In genomic region chrX:68499543-68499942, GRCh38 we compare ENCODE assay signal across 8 cellular contexts. TPM values are rescaled to one million over a fixed set of nuclear protein-coding genes. Genes with fewer than 3 reads are reported as not detected.
A peak's percentile ranks its signal among the peaks of the same experiment; 100 is the strongest.
DNase-seq lines count a peak whose midpoint lies in the region; ATAC-seq, FAIRE-seq and TF ChIP-seq lines count a peak whose summit lies in the region.
"Not testable (repeated sequence)": the region's sequence is repeated elsewhere in the genome, so short reads cannot be mapped to it uniquely, and the experiment has no call there.

No MANE protein-coding gene starts in this region.

- intact Hi-C loops in activated CD8-positive, alpha-beta T cell treated with anti-CD3 and anti-CD28 coated beads for 36 hours (cut with micrococcal nuclease); upper lobe of right lung (cut with DNase I): not testable (repeated sequence)
- intact Hi-C loops in psoas muscle (cut with DNase I) = loop anchor here in 1 of 2 donors (5.0 kb wide), 1 partner anchor 37 kb away; no protein-coding TSS in a partner anchor

- H4K5ac ChIP-seq in mesendoderm (ENCODE audit: low read length) = not testable (repeated sequence)

- TF ChIP-seq CTCF in DND-41 (IDR thresholded peaks at IDR 0.05; ENCODE audit: borderline replicate concordance, extremely low read depth, low read length, poor library complexity, severe bottlenecking); NB4 (IDR thresholded peaks at IDR 0.05; ENCODE audit: low read depth, low read length); activated CD8-positive, alpha-beta T cell treated with anti-CD3 and anti-CD28 coated beads for 36 hours (IDR thresholded peaks at IDR 0.05); bronchial epithelial cell (IDR thresholded peaks at IDR 0.05; ENCODE audit: insufficient read depth, low read length, severe bottlenecking); foreskin keratinocyte (conservative IDR thresholded peaks at IDR 0.05); psoas muscle (IDR thresholded peaks at IDR 0.05); upper lobe of right lung (IDR thresholded peaks at IDR 0.05): not testable (repeated sequence)

- H3K79me1 ChIP-seq in mesendoderm (ENCODE audit: low read length) = not testable (repeated sequence)

- peak overlapping the region; percentile 89 for H3K4me2 ChIP-seq in DND-41 (ENCODE audit: insufficient read depth, low read length)
- peak overlapping the region; percentile 28 for H3K4me2 ChIP-seq in mesendoderm (ENCODE audit: low read length)

- H3K4ac ChIP-seq in mesendoderm (ENCODE audit: low read depth, low read length) = not testable (repeated sequence)

- H2AFZ ChIP-seq in DND-41 (ENCODE audit: low read depth, low read length) = peak overlapping the region; percentile 75

- not testable (repeated sequence) for H2AK5ac ChIP-seq in mesendoderm (ENCODE audit: low read length)

- not testable (repeated sequence) for TF ChIP-seq POLR2A in NB4 (IDR thresholded peaks at IDR 0.05; ENCODE audit: extremely low read depth, insufficient read length)

- H3K36me3 ChIP-seq in DND-41 (ENCODE audit: insufficient read depth, low read length); bronchial epithelial cell (ENCODE audit: control insufficient read depth, insufficient read depth, low read length); mesendoderm (ENCODE audit: control insufficient read depth, insufficient read depth, low read length); psoas muscle (ENCODE audit: insufficient read depth in 1 of 2, low read depth in 1 of 2); upper lobe of right lung: not testable (repeated sequence)

- H4K20me1 ChIP-seq in DND-41 (ENCODE audit: insufficient read depth, low read length) = not testable (repeated sequence)

- H3K79me2 ChIP-seq in DND-41 (ENCODE audit: insufficient read depth, low read length) = peaks cover 54% of the 10 kb centered on the region
- peaks cover 11% of the 10 kb centered on the region for H3K79me2 ChIP-seq in mesendoderm (ENCODE audit: control insufficient read depth, insufficient read depth, low read length)

- not testable (repeated sequence) for H3K27me3 Mint-ChIP-seq in activated CD8-positive, alpha-beta T cell treated with anti-CD3 and anti-CD28 coated beads for 36 hours

- H3K18ac ChIP-seq in mesendoderm (ENCODE audit: low read length) = not testable (repeated sequence)

- H3K9me3 ChIP-seq in DND-41 (ENCODE audit: insufficient read depth, low read length, severe bottlenecking); psoas muscle; upper lobe of right lung: not testable (repeated sequence)

- not testable (repeated sequence) for H3K23ac ChIP-seq in mesendoderm (ENCODE audit: low read length)

- POLR2A ChIA-PET in activated CD8-positive, alpha-beta T cell treated with anti-CD3 and anti-CD28 coated beads for 36 hours (lab: Charles Lee) = not testable (repeated sequence)

- no CpG with 5 or more reads among the region's 11 CpGs for WGBS in mesendoderm (ENCODE audit: extremely low coverage, insufficient coverage, low lambda C conversion rate)
- WGBS in psoas muscle, 3 donors = 59 to 66% (median 61%) methylated on average over 11 of the region's 11 CpGs

- not testable (repeated sequence) for FAIRE-seq in bronchial epithelial cell (lab: Jason Lieb, UNC)

- ATAC-seq in DND-41 (ENCODE audit: insufficient read depth, low read depth); activated CD8-positive, alpha-beta T cell treated with anti-CD3 and anti-CD28 coated beads for 36 hours; foreskin keratinocyte; psoas muscle; upper lobe of right lung: not testable (repeated sequence)

- H3K4me3 Mint-ChIP-seq in activated CD8-positive, alpha-beta T cell treated with anti-CD3 and anti-CD28 coated beads for 36 hours = peak overlapping the region; percentile 94

- H3K4me3 ChIP-seq in DND-41 (ENCODE audit: low read depth in 1 of 2, low read length in 2 of 2) (peak overlapping the region; percentile 66 to 91; a peak in 3 of 4 replicates), NB4 (ENCODE audit: low read depth, low read length) (peak overlapping the region; percentile 90), bronchial epithelial cell (ENCODE audit: low read depth, low read length) (peak overlapping the region; percentile 79), mesendoderm (ENCODE audit: low read length) (peak overlapping the region; percentile 87), psoas muscle (peak overlapping the region; percentile 85), upper lobe of right lung (peak overlapping the region; percentile 69)

- not testable (repeated sequence) for H3K27me3 ChIP-seq in DND-41 (ENCODE audit: insufficient read depth, low read length, poor library complexity); bronchial epithelial cell (ENCODE audit: control insufficient read depth, insufficient read depth, low read length); foreskin keratinocyte; mesendoderm (ENCODE audit: insufficient read depth, low read length, poor library complexity); psoas muscle (ENCODE audit: insufficient read depth in 3 of 3, low read length in 2 of 3); upper lobe of right lung

- H3K36me3 Mint-ChIP-seq in activated CD8-positive, alpha-beta T cell treated with anti-CD3 and anti-CD28 coated beads for 36 hours (ENCODE audit: low read depth) = peaks cover 13% of the 10 kb centered on the region

- H3K27ac ChIP-seq in DND-41 (ENCODE audit: low read length) = peak overlapping the region; percentile 81
- peak overlapping the region; percentile 100 for H3K27ac ChIP-seq in foreskin keratinocyte
- H3K27ac ChIP-seq in mesendoderm (ENCODE audit: low read depth, low read length) = not testable (repeated sequence)
- peak overlapping the region; percentile 94 for H3K27ac ChIP-seq in psoas muscle
- peak overlapping the region; percentile 94 for H3K27ac ChIP-seq in upper lobe of right lung

- peak overlapping the region; percentile 77 for H3K9ac ChIP-seq in DND-41 (ENCODE audit: low read depth, low read length)
- peak overlapping the region; percentile 82 for H3K9ac ChIP-seq in mesendoderm (ENCODE audit: low read length)

- not testable (repeated sequence) for DNase-seq in DND-41; NB4 (ENCODE audit: low read depth); activated CD8-positive, alpha-beta T cell treated with anti-CD3 and anti-CD28 coated beads for 36 hours; bronchial epithelial cell (ENCODE audit: low read depth); foreskin keratinocyte; mesendoderm; psoas muscle; upper lobe of right lung

- peak overlapping the region; percentile 87 for H3K56ac ChIP-seq in mesendoderm (ENCODE audit: low read length)

- not testable (repeated sequence) for H3K9me3 Mint-ChIP-seq in activated CD8-positive, alpha-beta T cell treated with anti-CD3 and anti-CD28 coated beads for 36 hours

- H2BK15ac ChIP-seq in mesendoderm (replicated peaks; ENCODE audit: low read depth) = not testable (repeated sequence)

- not testable (repeated sequence) for H4K8ac ChIP-seq in mesendoderm (ENCODE audit: low read depth, low read length)

- peaks cover 29% of the 10 kb centered on the region for H3K4me1 ChIP-seq in DND-41 (ENCODE audit: insufficient read depth, low read length)
- not testable (repeated sequence) for H3K4me1 ChIP-seq in foreskin keratinocyte; mesendoderm (ENCODE audit: control insufficient read depth, low read depth, low read length); upper lobe of right lung
- peaks cover 26% of the 10 kb centered on the region for H3K4me1 ChIP-seq in psoas muscle

- CTCF ChIA-PET in activated CD8-positive, alpha-beta T cell treated with anti-CD3 and anti-CD28 coated beads for 36 hours (lab: Charles Lee) = not testable (repeated sequence)

- peaks cover 37% of the 10 kb centered on the region for H3K4me1 Mint-ChIP-seq in activated CD8-positive, alpha-beta T cell treated with anti-CD3 and anti-CD28 coated beads for 36 hours (ENCODE audit: low read depth)

- H2BK5ac ChIP-seq in mesendoderm (ENCODE audit: low read length) = not testable (repeated sequence)

- H2BK120ac ChIP-seq in mesendoderm (ENCODE audit: low read depth, low read length) = not testable (repeated sequence)

- peak overlapping the region; percentile 97 for H3K27ac Mint-ChIP-seq in activated CD8-positive, alpha-beta T cell treated with anti-CD3 and anti-CD28 coated beads for 36 hours

RNA-seq across cellular contexts. Expression of gene YIPF6, which starts 0.7 kb away (rescaled TPM):
- 10 to 100 TPM; 14.3 to 15.9 TPM for total RNA-seq in activated CD8-positive, alpha-beta T cell treated with anti-CD3 and anti-CD28 coated beads for 36 hours
- total RNA-seq in bronchial epithelial cell = 35.6 and 37.1 TPM in 2 replicates
- total RNA-seq in foreskin keratinocyte = 16.9 and 18.1 TPM in 2 replicates
- 6.6 and 7.4 TPM in 2 replicates for polyA plus RNA-seq in foreskin keratinocyte
- polyA plus RNA-seq in mesendoderm (2013, experiment 1 of 2) = 12.3 TPM
- 12.6 TPM for polyA plus RNA-seq in mesendoderm (2013, experiment 2 of 2)
- total RNA-seq in psoas muscle = 10 to 100 TPM; 30.4 to 43.3 (median 35.8) TPM
- 10 to 100 TPM; 12.9 to 27.2 (median 15.2) TPM for polyA plus RNA-seq in psoas muscle
- total RNA-seq in upper lobe of right lung = 44.5 TPM
